Comparison of ENCODE assay signal across 13 cellular contexts in the genomic region with DNA sequence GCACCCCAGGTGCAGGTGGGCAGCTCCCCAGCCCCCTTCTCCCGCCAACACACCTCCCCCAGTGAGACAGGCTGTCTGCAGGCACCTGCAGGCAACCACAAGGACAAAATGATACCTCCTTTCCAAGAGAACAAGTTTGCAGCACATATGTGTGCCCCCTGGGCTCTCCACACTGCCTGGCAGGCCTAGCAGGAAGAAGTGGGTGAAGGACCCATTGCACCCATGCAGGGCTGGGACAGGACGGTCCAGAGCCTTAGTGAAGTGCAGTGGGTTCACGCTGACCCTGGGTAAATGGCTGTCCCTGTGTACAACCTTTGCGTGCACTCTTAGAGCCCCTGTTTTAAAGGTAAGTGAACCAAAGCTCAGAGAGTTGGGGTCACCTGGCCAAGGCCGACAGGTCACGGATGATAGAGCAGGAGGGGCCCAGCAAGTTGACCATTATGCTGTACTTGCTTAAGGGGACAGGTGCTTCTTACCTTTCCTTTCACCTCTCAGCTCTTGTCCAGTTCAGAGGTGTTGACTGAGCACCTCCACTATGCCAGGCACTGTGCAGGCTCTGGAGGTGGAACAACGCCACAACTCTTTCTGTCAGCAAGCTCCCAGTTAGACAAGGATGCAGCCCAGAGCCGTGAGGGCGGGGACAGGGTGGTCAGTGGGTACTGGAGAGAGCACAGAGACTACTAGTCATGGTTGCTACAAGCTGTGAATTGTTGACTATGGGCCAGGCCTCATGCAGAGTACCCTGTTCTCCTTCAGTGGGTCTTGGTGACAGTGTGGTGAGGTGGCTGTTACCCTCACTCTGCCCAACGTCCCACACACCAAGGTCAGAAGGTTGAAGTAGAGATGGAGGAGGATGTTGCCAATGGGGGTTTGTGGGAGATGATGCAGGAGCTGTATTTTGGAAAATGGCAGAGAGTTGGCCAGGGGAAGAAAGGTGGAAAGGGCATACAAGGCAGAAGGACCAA.
"Had no signal": no experiment of that assay in that cellular context is flagged by ENCODE, and none has a peak within 500 bp of the region (broad histone marks: within the 10 kb centered on the region; RNA-seq: fewer than 3 reads in every experiment).

No MANE protein-coding gene starts in this region.

- H3K27me3 Mint-ChIP-seq: activated CD4-positive, alpha-beta memory T cell treated with anti-CD3 and anti-CD28 coated beads, Interleukin-2, amount 10 ng/mL, durations not matched to agents 7 days and 5 days had no signal

- H3K4me3 Mint-ChIP-seq: activated CD4-positive, alpha-beta memory T cell treated with anti-CD3 and anti-CD28 coated beads, Interleukin-2, amount 10 ng/mL, durations not matched to agents 7 days and 5 days; naive B cell; stimulated activated memory B cell treated with anti-CD40 and anti-IgM and Interleukin-4, amounts not matched to agents 10 μg/mL and 1 μg/mL and 100 μg/mL, for 72 hours had no signal

- H3K4me1 Mint-ChIP-seq: activated CD4-positive, alpha-beta memory T cell treated with anti-CD3 and anti-CD28 coated beads, Interleukin-2, amount 10 ng/mL, durations not matched to agents 7 days and 5 days; naive B cell; stimulated activated memory B cell treated with anti-CD40 and anti-IgM and Interleukin-4, amounts not matched to agents 10 μg/mL and 1 μg/mL and 100 μg/mL, for 72 hours had no signal

- ATAC-seq: gastrocnemius medialis; heart right ventricle; left colon; stimulated activated memory B cell treated with anti-CD40 and anti-IgM and Interleukin-4, amounts not matched to agents 10 μg/mL and 1 μg/mL and 100 μg/mL, for 72 hours had no signal

- H3K27ac Mint-ChIP-seq: activated CD4-positive, alpha-beta memory T cell treated with anti-CD3 and anti-CD28 coated beads, Interleukin-2, amount 10 ng/mL, durations not matched to agents 7 days and 5 days; activated T-helper 2 cell treated with anti-CD3 and anti-CD28 coated beads, Interferon-gamma antibody, Interleukin-2, Interleukin-4, amounts not matched to agents 10 μg/mL and 5 μg/mL and 100 μg/mL, durations not matched to agents 14 hours and 24 hours and 36 hours; naive B cell; stimulated activated memory B cell treated with anti-CD40 and anti-IgM and Interleukin-4, amounts not matched to agents 10 μg/mL and 1 μg/mL and 100 μg/mL, for 72 hours had no signal

- DNase-seq: activated CD4-positive, alpha-beta memory T cell treated with anti-CD3 and anti-CD28 coated beads, Interleukin-2, amount 10 ng/mL, durations not matched to agents 7 days and 5 days; activated naive CD4-positive, alpha-beta T cell treated with anti-CD3 and anti-CD28 coated beads, Interleukin-2, amount 50 U/mL, for 16 hours; erythroblast; gastrocnemius medialis; heart right ventricle; left colon; mammary epithelial cell; naive B cell; retina; T-helper 1 cell; T1000 had no signal

- H3K36me3 Mint-ChIP-seq: naive B cell; stimulated activated memory B cell treated with anti-CD40 and anti-IgM and Interleukin-4, amounts not matched to agents 10 μg/mL and 1 μg/mL and 100 μg/mL, for 72 hours had no signal

- H3K9me3 Mint-ChIP-seq: activated CD4-positive, alpha-beta memory T cell treated with anti-CD3 and anti-CD28 coated beads, Interleukin-2, amount 10 ng/mL, durations not matched to agents 7 days and 5 days; activated T-helper 2 cell treated with anti-CD3 and anti-CD28 coated beads, Interferon-gamma antibody, Interleukin-2, Interleukin-4, amounts not matched to agents 10 μg/mL and 5 μg/mL and 100 μg/mL, durations not matched to agents 14 hours and 24 hours and 36 hours; stimulated activated memory B cell treated with anti-CD40 and anti-IgM and Interleukin-4, amounts not matched to agents 10 μg/mL and 1 μg/mL and 100 μg/mL, for 72 hours had no signal
